Comparison of ENCODE assay signal across 8 cellular contexts in the genomic region with DNA sequence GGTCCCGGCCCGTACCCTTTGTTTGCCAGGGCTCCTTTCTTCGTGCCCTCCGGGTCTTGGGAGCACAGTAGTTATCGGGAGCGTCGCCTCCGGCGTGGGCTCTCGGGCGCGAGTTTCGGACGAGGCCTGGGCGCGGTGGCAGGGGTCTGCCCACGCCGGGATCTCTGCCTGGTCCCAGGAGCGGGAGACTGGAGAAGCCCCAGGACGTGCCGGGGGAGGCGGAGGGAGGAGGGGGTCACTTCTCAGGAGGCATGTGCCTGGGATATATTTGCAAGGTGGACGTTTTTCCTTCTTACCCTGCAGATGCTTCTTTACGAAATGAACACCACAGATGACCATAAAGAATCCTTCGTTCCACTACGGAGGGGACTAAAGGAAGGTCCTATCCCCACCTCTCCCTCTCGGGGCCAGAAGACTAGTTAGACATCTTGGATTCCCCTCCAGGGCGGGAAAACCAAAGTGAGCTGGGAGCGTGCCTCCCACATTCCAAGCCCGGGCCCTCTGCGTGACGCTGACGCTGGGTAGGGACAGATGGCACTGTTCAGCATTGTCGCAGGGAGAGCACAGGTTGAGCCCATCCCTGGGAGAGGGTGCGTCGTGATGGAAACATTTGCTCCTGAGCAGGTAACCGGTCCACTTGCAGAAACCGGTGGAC. TPM values are rescaled to one million over a fixed set of nuclear protein-coding genes. Genes with fewer than 3 reads are reported as not detected.
DNase-seq lines count a peak whose midpoint lies in the region; ATAC-seq and TF ChIP-seq lines count a peak whose summit lies in the region.

No MANE protein-coding gene starts in this region.

- peaks cover 11% of the 10 kb centered on the region for H3K4me1 ChIP-seq in thymus (ENCODE audit: control insufficient read depth, insufficient read depth, low read length)

- no peak for ATAC-seq in activated CD4-positive, alpha-beta T cell treated with anti-CD3 and anti-CD28 coated beads for 36 hours
- ATAC-seq in activated CD4-positive, CD25-positive, alpha-beta regulatory T cell treated with anti-CD3 and anti-CD28 coated beads, Interleukin-2, amount 50 U/mL, for 24 hours: no peak
- ATAC-seq in HG02763 (IDR thresholded peaks at IDR 0.05; ENCODE audit: unreplicated experiment): no peak

- WGBS in thymus: 49% methylated on average over 38 of the region's 38 CpGs

- H3K4me3 ChIP-seq in astrocyte of the spinal cord (ENCODE audit: low read depth, low read length) (peak overlapping the region; percentile 25), kidney epithelial cell (ENCODE audit: low read depth, low read length) (peak overlapping the region; percentile 36), thymus (ENCODE audit: low read length) (peak overlapping the region; percentile 95)

- POLR2A ChIA-PET in activated CD4-positive, alpha-beta T cell treated with anti-CD3 and anti-CD28 coated beads for 36 hours (lab: Charles Lee): interaction anchor here (0.6 kb wide), 1 partner anchor 32 kb away, joined by 3 read pairs; no protein-coding TSS in a partner anchor

- H3K27me3 ChIP-seq in kidney epithelial cell (ENCODE audit: control insufficient read depth, insufficient read depth, low read length) (no peaks in the 10 kb centered on the region), thymus (ENCODE audit: control insufficient read depth, insufficient read depth) (no peaks in the 10 kb centered on the region)

- H3K27ac ChIP-seq in thymus (ENCODE audit: low read depth): peak overlapping the region; percentile 56

- in situ Hi-C loops in astrocyte of the spinal cord (cut with HindIII; ENCODE audit: low sequenced_read_pairs): no loop called here

- CTCF ChIA-PET in activated CD4-positive, alpha-beta T cell treated with anti-CD3 and anti-CD28 coated beads for 36 hours (lab: Charles Lee): interaction anchor here (1.1 to 1.4 kb wide), 5 partner anchors 9 to 125 kb away, joined by 3 to 8 read pairs (median 3); no protein-coding TSS in a partner anchor

- H3K4me1 Mint-ChIP-seq in activated CD4-positive, alpha-beta T cell treated with anti-CD3 and anti-CD28 coated beads, Interleukin-2, amount 10 ng/mL, durations not matched to agents 24 days and 14 days: peaks cover 10% of the 10 kb centered on the region
- H3K4me1 Mint-ChIP-seq in activated CD4-positive, alpha-beta T cell treated with anti-CD3 and anti-CD28 coated beads for 36 hours: peaks cover 13% of the 10 kb centered on the region

- TF ChIP-seq CTCF in astrocyte of the spinal cord (IDR thresholded peaks at IDR 0.05; ENCODE audit: low read depth, low read length) (no peak), kidney epithelial cell (IDR thresholded peaks at IDR 0.05; ENCODE audit: insufficient read depth, low read length, poor library complexity, severe bottlenecking) (no peak)

- H3K36me3 Mint-ChIP-seq in activated CD4-positive, alpha-beta T cell treated with anti-CD3 and anti-CD28 coated beads, Interleukin-2, amount 10 ng/mL, durations not matched to agents 24 days and 14 days (ENCODE audit: low read depth): no peaks in the 10 kb centered on the region
- no peaks in the 10 kb centered on the region for H3K36me3 Mint-ChIP-seq in activated CD4-positive, alpha-beta T cell treated with anti-CD3 and anti-CD28 coated beads for 36 hours (ENCODE audit: low read depth)

- intact Hi-C loops in activated CD4-positive, alpha-beta T cell treated with anti-CD3 and anti-CD28 coated beads, Interleukin-2, amount 10 ng/mL, durations not matched to agents 24 days and 14 days (cut with micrococcal nuclease): loop anchor here (10.0 kb wide), 1 partner anchor 345 kb away; the partner anchor contains the start of gene NCK2
- intact Hi-C loops in activated CD4-positive, alpha-beta T cell treated with anti-CD3 and anti-CD28 coated beads for 36 hours (cut with DNase I, micrococcal nuclease): loop anchor here in 1 of 2 experiments (1.0 to 5.0 kb wide), 5 partner anchors 62 to 688 kb away; partner anchors contain the start of genes C2orf49 and MRPS9

- H3K9me3 Mint-ChIP-seq in activated CD4-positive, alpha-beta T cell treated with anti-CD3 and anti-CD28 coated beads, Interleukin-2, amount 10 ng/mL, durations not matched to agents 24 days and 14 days: no peaks in the 10 kb centered on the region
- no peaks in the 10 kb centered on the region for H3K9me3 Mint-ChIP-seq in activated CD4-positive, alpha-beta T cell treated with anti-CD3 and anti-CD28 coated beads for 36 hours (ENCODE audit: low read depth)

- H3K4me3 Mint-ChIP-seq in activated CD4-positive, alpha-beta T cell treated with anti-CD3 and anti-CD28 coated beads, Interleukin-2, amount 10 ng/mL, durations not matched to agents 24 days and 14 days: peak overlapping the region; percentile 31
- no peak overlapping the region for H3K4me3 Mint-ChIP-seq in activated CD4-positive, alpha-beta T cell treated with anti-CD3 and anti-CD28 coated beads for 36 hours

- H3K27me3 Mint-ChIP-seq in activated CD4-positive, alpha-beta T cell treated with anti-CD3 and anti-CD28 coated beads, Interleukin-2, amount 10 ng/mL, durations not matched to agents 24 days and 14 days: peaks cover 36% of the 10 kb centered on the region
- H3K27me3 Mint-ChIP-seq in activated CD4-positive, alpha-beta T cell treated with anti-CD3 and anti-CD28 coated beads for 36 hours: peaks cover 10% of the 10 kb centered on the region

- H3K36me3 ChIP-seq in kidney epithelial cell (ENCODE audit: control insufficient read depth, insufficient read depth, low read length): peaks cover 1% of the 10 kb centered on the region
- H3K36me3 ChIP-seq in thymus (ENCODE audit: control insufficient read depth, insufficient read depth): peaks cover 3% of the 10 kb centered on the region

- DNase-seq in activated CD4-positive, alpha-beta T cell treated with anti-CD3 and anti-CD28 coated beads, Interleukin-2, amount 10 ng/mL, durations not matched to agents 24 days and 14 days: no peak
- DNase-seq in activated CD4-positive, alpha-beta T cell treated with anti-CD3 and anti-CD28 coated beads for 36 hours: no peak
- DNase-seq in astrocyte of the spinal cord (ENCODE audit: low read depth, low spot score) (no peak), kidney epithelial cell (ENCODE audit: low read depth) (no peak), NCI-H2029 treated with DMSO at 0.1 percent for 48 hours (lab: John Stamatoyannopoulos, UW) (no peak)

- H3K9me3 ChIP-seq in thymus (ENCODE audit: control insufficient read depth): no peaks in the 10 kb centered on the region

- no peak overlapping the region for H3K27ac Mint-ChIP-seq in activated CD4-positive, alpha-beta T cell treated with anti-CD3 and anti-CD28 coated beads, Interleukin-2, amount 10 ng/mL, durations not matched to agents 24 days and 14 days
- no peak overlapping the region for H3K27ac Mint-ChIP-seq in activated CD4-positive, alpha-beta T cell treated with anti-CD3 and anti-CD28 coated beads for 36 hours

RNA-seq across cellular contexts. Expression of gene FHL2, which starts 0.5 kb away (rescaled TPM):
- 2.4 and 3.8 TPM in 2 replicates for total RNA-seq in activated CD4-positive, alpha-beta T cell treated with anti-CD3 and anti-CD28 coated beads, Interleukin-2, amount 10 ng/mL, durations not matched to agents 24 days and 14 days
- 1 to 10 TPM; 3.9 to 4.7 TPM for total RNA-seq in activated CD4-positive, alpha-beta T cell treated with anti-CD3 and anti-CD28 coated beads for 36 hours
- 260 and 265 TPM in 2 replicates for total RNA-seq in kidney epithelial cell
- 49.2 TPM for polyA plus RNA-seq in thymus

Comparison
In these comparisons a context has a peak if more than half of its experiments do, and no peak if none do; other contexts are left out.
1. H3K4me3 ChIP-seq: peak in every context shown above with its lines; median percentile 95 in thymus; 36 in kidney epithelial cell; 25 in astrocyte of the spinal cord.
2. RNA of gene FHL2, which starts 0.5 kb away (total RNA-seq): 260 to 265 TPM in kidney epithelial cell; 3.9 to 4.7 TPM in activated CD4-positive, alpha-beta T cell treated with anti-CD3 and anti-CD28 coated beads for 36 hours and 2.4 to 3.8 TPM in activated CD4-positive, alpha-beta T cell treated with anti-CD3 and anti-CD28 coated beads, Interleukin-2, amount 10 ng/mL, durations not matched to agents 24 days and 14 days; every median in the first group is over 10 times any median in the second.